Comparison of ENCODE assay signal across 1 cellular context in the genomic region with DNA sequence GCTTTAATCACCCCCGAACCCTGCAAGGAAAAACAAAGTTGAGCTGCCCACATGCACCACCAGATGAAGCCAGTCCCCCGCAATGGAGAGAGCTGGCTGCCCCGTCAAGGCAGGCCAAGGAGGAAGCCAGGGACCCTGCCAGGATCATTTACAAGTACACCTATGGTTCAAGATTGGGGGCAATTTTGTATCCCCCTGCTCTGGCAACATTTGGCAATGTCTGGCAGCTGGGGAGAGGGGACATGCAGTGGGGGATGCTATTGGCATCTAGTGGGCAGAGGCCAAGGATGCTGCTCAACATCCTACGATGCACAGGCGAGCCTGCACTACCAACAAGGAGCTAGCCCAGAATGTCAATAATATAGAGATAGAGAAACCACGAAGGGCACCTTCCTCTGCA.
TF ChIP-seq lines count a peak whose summit lies in the region.

No MANE protein-coding gene starts in this region.

TF ChIP-seq in WTC11, 78 proteins besides CTCF, POLR2A, EP300 and RAD21 (continued from another document):
- TF ChIP-seq ZNF532 (CRISPR knock-in tag; IDR thresholded peaks at IDR 0.05; ENCODE audit: borderline replicate concordance) (no peak), USF2 (CRISPR knock-in tag; IDR thresholded peaks at IDR 0.05) (no peak), MLX (CRISPR knock-in tag; IDR thresholded peaks at IDR 0.05) (no peak), ZNF138 (CRISPR knock-in tag; conservative IDR thresholded peaks at IDR 0.05) (no peak)
- TF ChIP-seq, protein P1, sequence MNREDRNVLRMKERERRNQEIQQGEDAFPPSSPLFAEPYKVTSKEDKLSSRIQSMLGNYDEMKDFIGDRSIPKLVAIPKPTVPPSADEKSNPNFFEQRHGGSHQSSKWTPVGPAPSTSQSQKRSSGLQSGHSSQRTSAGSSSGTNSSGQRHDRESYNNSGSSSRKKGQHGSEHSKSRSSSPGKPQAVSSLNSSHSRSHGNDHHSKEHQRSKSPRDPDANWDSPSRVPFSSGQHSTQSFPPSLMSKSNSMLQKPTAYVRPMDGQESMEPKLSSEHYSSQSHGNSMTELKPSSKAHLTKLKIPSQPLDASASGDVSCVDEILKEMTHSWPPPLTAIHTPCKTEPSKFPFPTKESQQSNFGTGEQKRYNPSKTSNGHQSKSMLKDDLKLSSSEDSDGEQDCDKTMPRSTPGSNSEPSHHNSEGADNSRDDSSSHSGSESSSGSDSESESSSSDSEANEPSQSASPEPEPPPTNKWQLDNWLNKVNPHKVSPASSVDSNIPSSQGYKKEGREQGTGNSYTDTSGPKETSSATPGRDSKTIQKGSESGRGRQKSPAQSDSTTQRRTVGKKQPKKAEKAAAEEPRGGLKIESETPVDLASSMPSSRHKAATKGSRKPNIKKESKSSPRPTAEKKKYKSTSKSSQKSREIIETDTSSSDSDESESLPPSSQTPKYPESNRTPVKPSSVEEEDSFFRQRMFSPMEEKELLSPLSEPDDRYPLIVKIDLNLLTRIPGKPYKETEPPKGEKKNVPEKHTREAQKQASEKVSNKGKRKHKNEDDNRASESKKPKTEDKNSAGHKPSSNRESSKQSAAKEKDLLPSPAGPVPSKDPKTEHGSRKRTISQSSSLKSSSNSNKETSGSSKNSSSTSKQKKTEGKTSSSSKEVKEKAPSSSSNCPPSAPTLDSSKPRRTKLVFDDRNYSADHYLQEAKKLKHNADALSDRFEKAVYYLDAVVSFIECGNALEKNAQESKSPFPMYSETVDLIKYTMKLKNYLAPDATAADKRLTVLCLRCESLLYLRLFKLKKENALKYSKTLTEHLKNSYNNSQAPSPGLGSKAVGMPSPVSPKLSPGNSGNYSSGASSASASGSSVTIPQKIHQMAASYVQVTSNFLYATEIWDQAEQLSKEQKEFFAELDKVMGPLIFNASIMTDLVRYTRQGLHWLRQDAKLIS (CRISPR knock-in tag; IDR thresholded peaks at IDR 0.05; ENCODE audit: borderline replicate concordance), result no peak
